ENCODE assay signal across 25 cellular contexts in the genomic region with DNA sequence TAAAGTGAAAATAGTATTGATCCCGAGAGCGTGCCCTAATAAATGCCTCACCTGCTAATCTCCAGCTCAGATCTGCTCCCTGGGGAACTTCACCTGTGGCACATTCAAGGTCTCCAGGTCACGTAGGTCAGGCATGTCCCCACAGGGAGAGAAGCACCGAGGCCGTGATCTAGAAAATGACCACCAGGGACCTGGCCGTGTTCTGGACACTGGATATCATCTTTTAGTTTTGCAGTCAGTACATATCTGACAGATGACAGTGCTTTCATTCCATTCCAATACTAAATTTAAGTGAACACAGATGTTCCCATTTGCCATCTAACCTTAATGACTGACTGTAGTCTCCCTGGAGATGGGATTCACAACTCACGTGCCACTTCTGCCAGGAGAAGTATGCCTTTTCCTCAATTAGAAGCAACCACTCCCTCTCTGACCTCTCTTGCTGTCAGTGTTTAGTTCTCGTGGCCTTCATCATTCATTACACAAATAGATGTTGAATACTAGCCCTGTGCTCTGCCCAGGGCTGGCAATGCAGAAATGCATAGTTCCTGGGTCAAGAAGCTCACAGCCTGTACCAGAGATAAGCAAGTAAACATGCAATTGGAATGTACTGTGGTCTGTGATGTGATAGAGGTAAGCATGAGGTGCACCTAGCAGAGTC.
A peak's percentile ranks its signal among the peaks of the same experiment; 100 is the strongest.
DNase-seq lines count a peak whose midpoint lies in the region; ATAC-seq and TF ChIP-seq lines count a peak whose summit lies in the region.
"Had no signal": no experiment of that assay in that cellular context is flagged by ENCODE, and none has a peak within 500 bp of the region (broad histone marks: within the 10 kb centered on the region; RNA-seq: fewer than 3 reads in every experiment).

No MANE protein-coding gene starts in this region.

- H3K36me3 ChIP-seq in CD8-positive, alpha-beta T cell (ENCODE audit: insufficient read depth, low read length): no peaks in the 10 kb centered on the region
- H3K36me3 ChIP-seq: thoracic aorta, vagina had no signal

- H3K4me1 ChIP-seq in CD8-positive, alpha-beta T cell (ENCODE audit: insufficient read depth, low read length): no peaks in the 10 kb centered on the region

- H3K27me3 Mint-ChIP-seq in type B pancreatic cell: peaks cover 8% of the 10 kb centered on the region
- peaks cover 6% of the 10 kb centered on the region for H3K27me3 Mint-ChIP-seq in CD8-positive, alpha-beta T cell (ENCODE audit: low read depth)
- H3K27me3 Mint-ChIP-seq: CD8-positive, alpha-beta memory T cell had no signal

- no peaks in the 10 kb centered on the region for H3K27me3 ChIP-seq in dorsolateral prefrontal cortex
- peaks cover 2% of the 10 kb centered on the region for H3K27me3 ChIP-seq in CD8-positive, alpha-beta T cell (ENCODE audit: insufficient read depth, low read length)
- H3K27me3 ChIP-seq: vagina had no signal

- no peaks in the 10 kb centered on the region for H3K9me3 Mint-ChIP-seq in type B pancreatic cell
- no peaks in the 10 kb centered on the region for H3K9me3 Mint-ChIP-seq in CD8-positive, alpha-beta T cell
- H3K9me3 Mint-ChIP-seq: activated CD8-positive, alpha-beta T cell treated with anti-CD3 and anti-CD28 coated beads for 36 hours; H9; T-helper 1 cell treated with Interleukin-12 subunit alpha and Interleukin-12 subunit beta and Interleukin-4 antibody, amounts not matched to agents 30 μg/mL and 1 μg/mL, for 36 hours had no signal

- peaks cover 23% of the 10 kb centered on the region for H3K4me1 Mint-ChIP-seq in type B pancreatic cell (ENCODE audit: unreplicated experiment)
- H3K4me1 Mint-ChIP-seq in CD8-positive, alpha-beta T cell (ENCODE audit: low read depth): no peaks in the 10 kb centered on the region
- H3K4me1 Mint-ChIP-seq: CD8-positive, alpha-beta memory T cell had no signal

- H3K27ac Mint-ChIP-seq in type B pancreatic cell: no peak overlapping the region
- H3K27ac Mint-ChIP-seq in CD8-positive, alpha-beta T cell: no peak overlapping the region
- H3K27ac Mint-ChIP-seq: activated CD8-positive, alpha-beta T cell treated with anti-CD3 and anti-CD28 coated beads for 36 hours; CD8-positive, alpha-beta memory T cell; H9; T-helper 1 cell treated with Interleukin-12 subunit alpha and Interleukin-12 subunit beta and Interleukin-4 antibody, amounts not matched to agents 30 μg/mL and 1 μg/mL, for 36 hours had no signal

- no peak for TF ChIP-seq CTCF in dorsolateral prefrontal cortex (IDR thresholded peaks at IDR 0.05 in 54 of 56, conservative IDR thresholded peaks at IDR 0.05 in 2 of 56; ENCODE audit: low read depth in 1 of 56, partially characterized antibody in 56 of 56)
- peak; percentile 45 for TF ChIP-seq CTCF in type B pancreatic cell (conservative IDR thresholded peaks at IDR 0.05)
- TF ChIP-seq CTCF in CD8-positive, alpha-beta T cell (IDR thresholded peaks at IDR 0.05): no peak

- intact Hi-C loops in dorsolateral prefrontal cortex (cut with DNase I) (loop anchor here in 1 of 2 donors (5.0 kb wide), 1 partner anchor 96 kb away; no protein-coding TSS in a partner anchor), left colon (cut with DNase I, micrococcal nuclease) (no loop called here)
- intact Hi-C loops in CD8-positive, alpha-beta T cell (cut with DNase I, micrococcal nuclease): no loop called here

- H3K27ac ChIP-seq in dorsolateral prefrontal cortex: peak overlapping the region in 43 of 59 donors; percentile 6 to 82 (median 48)
- H3K27ac ChIP-seq in CD8-positive, alpha-beta T cell (ENCODE audit: low read depth, low read length): no peak overlapping the region
- H3K27ac ChIP-seq: 22Rv1, epithelial cell of prostate, thoracic aorta, vagina had no signal

- no peak overlapping the region for H3K4me3 ChIP-seq in dorsolateral prefrontal cortex
- no peak overlapping the region for H3K4me3 ChIP-seq in CD8-positive, alpha-beta T cell (ENCODE audit: low read depth, low read length)
- H3K4me3 ChIP-seq: thoracic aorta, vagina had no signal

- POLR2A ChIA-PET in CD8-positive, alpha-beta T cell (lab: Charles Lee): no interaction called here

- H3K9me3 ChIP-seq in CD8-positive, alpha-beta T cell (ENCODE audit: low read length): no peaks in the 10 kb centered on the region
- H3K9me3 ChIP-seq: thoracic aorta, vagina had no signal

- H3K4me3 Mint-ChIP-seq in type B pancreatic cell: no peak overlapping the region
- H3K4me3 Mint-ChIP-seq in CD8-positive, alpha-beta T cell: no peak overlapping the region
- H3K4me3 Mint-ChIP-seq: activated CD8-positive, alpha-beta T cell treated with anti-CD3 and anti-CD28 coated beads for 36 hours; CD8-positive, alpha-beta memory T cell; H9; T-helper 1 cell treated with Interleukin-12 subunit alpha and Interleukin-12 subunit beta and Interleukin-4 antibody, amounts not matched to agents 30 μg/mL and 1 μg/mL, for 36 hours had no signal

- CTCF ChIA-PET in CD8-positive, alpha-beta T cell (lab: Charles Lee): no interaction called here

- peaks cover 4% of the 10 kb centered on the region for H3K36me3 Mint-ChIP-seq in type B pancreatic cell
- no peaks in the 10 kb centered on the region for H3K36me3 Mint-ChIP-seq in CD8-positive, alpha-beta T cell
- H3K36me3 Mint-ChIP-seq: CD8-positive, alpha-beta memory T cell had no signal

- peak; percentile 1 for DNase-seq in NCI-H2171 treated with DMSO at 0.1 percent for 48 hours (lab: John Stamatoyannopoulos, UW)
- DNase-seq in NCI-H2171 (lab: John Stamatoyannopoulos, UW): no peak
- no peak for DNase-seq in dorsolateral prefrontal cortex
- DNase-seq in left colon: no peak
- no peak for DNase-seq in type B pancreatic cell (ENCODE audit: extremely low spot score, unreplicated experiment)
- no peak for DNase-seq in NCI-H2107 treated with DMSO at 0.1 percent for 48 hours (lab: John Stamatoyannopoulos, UW; ENCODE audit: unreplicated experiment)
- no peak for DNase-seq in CD8-positive, alpha-beta T cell
- DNase-seq: activated CD8-positive, alpha-beta T cell treated with anti-CD3 and anti-CD28 coated beads for 36 hours; activated gamma-delta T cell; activated T-cell treated with anti-CD3 and anti-CD28 coated beads, Interleukin-2, amount 50 U/mL, for 1 hour; AML-193; CD8-positive, alpha-beta memory T cell; DMS153; H9; head of caudate nucleus; NCI-H1092 treated with DMSO at 0.1 percent for 48 hours; NCI-H2029; NCI-H226; stimulated activated naive CD4-positive, alpha-beta T cell treated with Interleukin-2 at 50 U/mL for 16 hours had no signal

- ATAC-seq in left colon (peak; percentile 58), HG03095 (IDR thresholded peaks at IDR 0.05; ENCODE audit: unreplicated experiment) (no peak)
- no peak for ATAC-seq in CD8-positive, alpha-beta T cell
- ATAC-seq: activated CD8-positive, alpha-beta T cell treated with anti-CD3 and anti-CD28 coated beads for 36 hours had no signal
